In the genomic region with DNA sequence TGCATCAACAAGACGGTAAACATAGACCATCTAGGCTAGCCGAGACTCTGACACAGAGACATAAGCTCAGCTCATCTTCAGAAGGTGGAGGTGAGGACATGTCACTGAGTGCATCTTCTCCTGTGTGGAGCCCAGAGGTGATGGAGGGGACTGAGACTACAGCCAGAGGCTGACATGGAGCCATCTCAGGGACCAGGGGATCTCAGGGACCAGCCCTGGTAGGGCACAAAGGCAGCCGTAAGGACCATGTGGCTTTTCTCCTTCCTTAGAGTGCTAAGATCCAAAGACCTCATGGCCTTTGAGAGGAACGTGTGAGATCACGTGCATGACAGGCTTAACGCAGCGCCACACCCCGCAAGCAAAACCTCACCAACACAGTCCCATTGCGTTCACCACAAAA, we compare ENCODE assay signal across 33 cellular contexts.
"Had no signal": no experiment of that assay in that cellular context is flagged by ENCODE, and none has a peak within 500 bp of the region (broad histone marks: within the 10 kb centered on the region; RNA-seq: fewer than 3 reads in every experiment).

No MANE protein-coding gene starts in this region.

- H3K36me3 ChIP-seq: MG63 had no signal

- H3K27me3 ChIP-seq: brain microvascular endothelial cell, cardiac muscle cell, MG63, Peyer's patch, SJSA1 had no signal

- DNase-seq: activated CD4-positive, alpha-beta T cell treated with anti-CD3 and anti-CD28 coated beads for 36 hours; activated CD4-positive, alpha-beta T cell treated with anti-CD3 and anti-CD28 coated beads, Interleukin-2, amount 10 ng/mL, durations not matched to agents 7 days and 5 days; activated CD4-positive, alpha-beta T cell treated with anti-CD3 and anti-CD28 coated beads, Interleukin-2, amount 50 U/mL, for 48 hours; activated CD8-positive, alpha-beta T cell treated with anti-CD3 and anti-CD28 coated beads, Interleukin-2, amount 10 ng/mL, durations not matched to agents 7 days and 5 days; activated effector memory CD4-positive, alpha-beta T cell treated with Interleukin-2 at 50 U/mL for 16 hours; activated naive CD4-positive, alpha-beta T cell; activated naive CD4-positive, alpha-beta T cell treated with anti-CD3 and anti-CD28 coated beads, Interleukin-2, amount 50 U/mL, for 16 hours; activated naive CD8-positive, alpha-beta T cell treated with anti-CD3 and anti-CD28 coated beads for 36 hours; activated T-cell treated with anti-CD3 and anti-CD28 coated beads, Interleukin-2, amount 50 U/mL, for 4 hours; amniotic stem cell; aorta; brain microvascular endothelial cell; Kasumi-1; KG1; MG63; NCI-H1092; NCI-H1436 treated with DMSO at 0.1 percent for 48 hours; NCI-H1694 treated with DMSO at 0.1 percent for 48 hours; NCI-H2029; NCI-H2171; NCI-H510A; NCI-H748 treated with DMSO at 0.1 percent for 48 hours; NK-92 treated with Interleukin-12 subunit alpha and Interleukin-12 subunit beta, amount 100 ng/mL, for 24 hours; PC-3; Peyer's patch; RPMI8226; SHP77 treated with DMSO at 0.1 percent for 48 hours; SK-N-SH had no signal

- H3K36me3 Mint-ChIP-seq: activated naive CD8-positive, alpha-beta T cell treated with anti-CD3 and anti-CD28 coated beads for 36 hours had no signal

- H3K4me1 ChIP-seq: Peyer's patch had no signal

- H3K27ac ChIP-seq: brain microvascular endothelial cell, cardiac muscle cell, Peyer's patch, SJSA1 had no signal

- H3K9ac ChIP-seq: SK-N-SH had no signal

- H3K27ac Mint-ChIP-seq: activated CD4-positive, alpha-beta T cell treated with anti-CD3 and anti-CD28 coated beads for 36 hours; activated CD4-positive, alpha-beta T cell treated with anti-CD3 and anti-CD28 coated beads, Interleukin-2, amount 10 ng/mL, durations not matched to agents 7 days and 5 days; activated CD8-positive, alpha-beta T cell treated with anti-CD3 and anti-CD28 coated beads, Interleukin-2, amount 10 ng/mL, durations not matched to agents 7 days and 5 days; activated naive CD8-positive, alpha-beta T cell treated with anti-CD3 and anti-CD28 coated beads for 36 hours; T-helper 1 cell treated with Interleukin-12 subunit alpha and Interleukin-12 subunit beta and Interleukin-4 antibody, amounts not matched to agents 30 μg/mL and 1 μg/mL, for 36 hours; T-helper 2 cell treated with Interferon-gamma antibody and Interleukin-4, amounts not matched to agents 5 μg/mL and 100 μg/mL, for 36 hours had no signal

- H3K9me3 Mint-ChIP-seq: activated CD4-positive, alpha-beta T cell treated with anti-CD3 and anti-CD28 coated beads, Interleukin-2, amount 10 ng/mL, durations not matched to agents 7 days and 5 days; activated naive CD8-positive, alpha-beta T cell treated with anti-CD3 and anti-CD28 coated beads for 36 hours; activated T-cell treated with anti-CD3 and anti-CD28 coated beads, Interleukin-2, amount 50 U/mL, for 4 hours; T-helper 1 cell treated with Interleukin-12 subunit alpha and Interleukin-12 subunit beta and Interleukin-4 antibody, amounts not matched to agents 30 μg/mL and 1 μg/mL, for 36 hours; T-helper 2 cell treated with Interferon-gamma antibody and Interleukin-4, amounts not matched to agents 5 μg/mL and 100 μg/mL, for 36 hours had no signal

- H3K4me3 ChIP-seq: cardiac muscle cell, MG63, Peyer's patch, SJSA1 had no signal

- H3K4me3 Mint-ChIP-seq: activated CD4-positive, alpha-beta T cell treated with anti-CD3 and anti-CD28 coated beads for 36 hours; activated CD4-positive, alpha-beta T cell treated with anti-CD3 and anti-CD28 coated beads, Interleukin-2, amount 10 ng/mL, durations not matched to agents 7 days and 5 days; activated CD8-positive, alpha-beta T cell treated with anti-CD3 and anti-CD28 coated beads, Interleukin-2, amount 10 ng/mL, durations not matched to agents 7 days and 5 days; activated naive CD8-positive, alpha-beta T cell treated with anti-CD3 and anti-CD28 coated beads for 36 hours; activated T-cell treated with anti-CD3 and anti-CD28 coated beads, Interleukin-2, amount 50 U/mL, for 4 hours; T-helper 1 cell treated with Interleukin-12 subunit alpha and Interleukin-12 subunit beta and Interleukin-4 antibody, amounts not matched to agents 30 μg/mL and 1 μg/mL, for 36 hours; T-helper 2 cell treated with Interferon-gamma antibody and Interleukin-4, amounts not matched to agents 5 μg/mL and 100 μg/mL, for 36 hours had no signal

- H3K4me1 Mint-ChIP-seq: activated CD4-positive, alpha-beta T cell treated with anti-CD3 and anti-CD28 coated beads for 36 hours; activated CD4-positive, alpha-beta T cell treated with anti-CD3 and anti-CD28 coated beads, Interleukin-2, amount 10 ng/mL, durations not matched to agents 7 days and 5 days; activated naive CD8-positive, alpha-beta T cell treated with anti-CD3 and anti-CD28 coated beads for 36 hours had no signal

- H3K9me3 ChIP-seq: MG63, Peyer's patch, SJSA1, SK-N-SH had no signal

- H3K4me2 ChIP-seq: SK-N-SH had no signal

- FAIRE-seq: TTC549 had no signal
